In genomic region chr5:68682400-68683152, GRCh38 we compare ENCODE assay signal across 18 cellular contexts.
A peak's percentile ranks its signal among the peaks of the same experiment; 100 is the strongest.
DNase-seq lines count a peak whose midpoint lies in the region; ATAC-seq and TF ChIP-seq lines count a peak whose summit lies in the region.
"Had no signal": no experiment of that assay in that cellular context is flagged by ENCODE, and none has a peak within 500 bp of the region (broad histone marks: within the 10 kb centered on the region; RNA-seq: fewer than 3 reads in every experiment).

No MANE protein-coding gene starts in this region.

- H3K9me3 Mint-ChIP-seq in stimulated activated naive B cell treated with anti-CD40 and anti-IgM and Interleukin-4, amounts not matched to agents 10 μg/mL and 1 μg/mL and 100 μg/mL, for 72 hours: no peaks in the 10 kb centered on the region
- H3K9me3 Mint-ChIP-seq in endothelial cell (ENCODE audit: unreplicated experiment): no peaks in the 10 kb centered on the region
- H3K9me3 Mint-ChIP-seq: activated naive CD8-positive, alpha-beta T cell treated with anti-CD3 and anti-CD28 coated beads, Interleukin-2, amount 50 U/mL, for 24 hours; activated T-cell treated with anti-CD3 and anti-CD28 coated beads, Interleukin-2, amount 50 U/mL, for 24 hours; stimulated activated effector memory CD8-positive, alpha-beta T cell treated with anti-CD3 and anti-CD28 coated beads, Interleukin-12 subunit alpha, Interleukin-12 subunit beta, amount 100 ng/mL, for 72 hours had no signal

- no peaks in the 10 kb centered on the region for H3K36me3 ChIP-seq in WERI-Rb-1
- H3K36me3 ChIP-seq: right atrium auricular region had no signal

- peak overlapping the region; percentile 78 for H3K27ac Mint-ChIP-seq in stimulated activated naive B cell treated with anti-CD40 and anti-IgM and Interleukin-4, amounts not matched to agents 10 μg/mL and 1 μg/mL and 100 μg/mL, for 72 hours
- no peak overlapping the region for H3K27ac Mint-ChIP-seq in endothelial cell (ENCODE audit: unreplicated experiment)
- H3K27ac Mint-ChIP-seq: activated CD4-positive, alpha-beta T cell treated with anti-CD3 and anti-CD28 coated beads for 36 hours; activated naive CD8-positive, alpha-beta T cell treated with anti-CD3 and anti-CD28 coated beads, Interleukin-2, amount 50 U/mL, for 24 hours; activated T-cell treated with anti-CD3 and anti-CD28 coated beads, Interleukin-2, amount 50 U/mL, for 24 hours; stimulated activated effector memory CD8-positive, alpha-beta T cell treated with anti-CD3 and anti-CD28 coated beads, Interleukin-12 subunit alpha, Interleukin-12 subunit beta, amount 100 ng/mL, for 72 hours had no signal

- H3K4me3 ChIP-seq in WERI-Rb-1 (ENCODE audit: low read depth, low read length): no peak overlapping the region
- H3K4me3 ChIP-seq: right atrium auricular region had no signal

- no peaks in the 10 kb centered on the region for H3K27me3 ChIP-seq in WERI-Rb-1 (ENCODE audit: insufficient read depth, low read depth, severe bottlenecking)
- H3K27me3 ChIP-seq: right atrium auricular region had no signal

- H3K4me3 Mint-ChIP-seq in stimulated activated naive B cell treated with anti-CD40 and anti-IgM and Interleukin-4, amounts not matched to agents 10 μg/mL and 1 μg/mL and 100 μg/mL, for 72 hours: no peak overlapping the region
- H3K4me3 Mint-ChIP-seq in endothelial cell (ENCODE audit: unreplicated experiment): no peak overlapping the region
- H3K4me3 Mint-ChIP-seq: activated CD4-positive, alpha-beta T cell treated with anti-CD3 and anti-CD28 coated beads for 36 hours; activated naive CD8-positive, alpha-beta T cell treated with anti-CD3 and anti-CD28 coated beads, Interleukin-2, amount 50 U/mL, for 24 hours; activated T-cell treated with anti-CD3 and anti-CD28 coated beads, Interleukin-2, amount 50 U/mL, for 24 hours; stimulated activated effector memory CD8-positive, alpha-beta T cell treated with anti-CD3 and anti-CD28 coated beads, Interleukin-12 subunit alpha, Interleukin-12 subunit beta, amount 100 ng/mL, for 72 hours had no signal

- H3K4me1 Mint-ChIP-seq in stimulated activated naive B cell treated with anti-CD40 and anti-IgM and Interleukin-4, amounts not matched to agents 10 μg/mL and 1 μg/mL and 100 μg/mL, for 72 hours: peaks cover 14 to 33% of the 10 kb centered on the region in 2 donors
- no peaks in the 10 kb centered on the region for H3K4me1 Mint-ChIP-seq in endothelial cell (ENCODE audit: unreplicated experiment)
- H3K4me1 Mint-ChIP-seq: activated CD4-positive, alpha-beta T cell treated with anti-CD3 and anti-CD28 coated beads for 36 hours; stimulated activated effector memory CD8-positive, alpha-beta T cell treated with anti-CD3 and anti-CD28 coated beads, Interleukin-12 subunit alpha, Interleukin-12 subunit beta, amount 100 ng/mL, for 72 hours had no signal

- H3K36me3 Mint-ChIP-seq in stimulated activated naive B cell treated with anti-CD40 and anti-IgM and Interleukin-4, amounts not matched to agents 10 μg/mL and 1 μg/mL and 100 μg/mL, for 72 hours: no peaks in the 10 kb centered on the region
- no peaks in the 10 kb centered on the region for H3K36me3 Mint-ChIP-seq in endothelial cell (ENCODE audit: low read depth, unreplicated experiment)
- H3K36me3 Mint-ChIP-seq: stimulated activated effector memory CD8-positive, alpha-beta T cell treated with anti-CD3 and anti-CD28 coated beads, Interleukin-12 subunit alpha, Interleukin-12 subunit beta, amount 100 ng/mL, for 72 hours had no signal

- no peaks in the 10 kb centered on the region for H3K9me3 ChIP-seq in WERI-Rb-1 (ENCODE audit: severe bottlenecking)
- H3K9me3 ChIP-seq: right atrium auricular region had no signal

- no peak overlapping the region for H3K27ac ChIP-seq in WERI-Rb-1

- TF ChIP-seq CTCF in WERI-Rb-1 (IDR thresholded peaks at IDR 0.05; ENCODE audit: low read depth, low read length) (no peak), endothelial cell (IDR thresholded peaks at IDR 0.05; ENCODE audit: unreplicated experiment) (no peak)

- H3K27me3 Mint-ChIP-seq in stimulated activated naive B cell treated with anti-CD40 and anti-IgM and Interleukin-4, amounts not matched to agents 10 μg/mL and 1 μg/mL and 100 μg/mL, for 72 hours: peaks cover 5 to 17% of the 10 kb centered on the region in 2 donors
- peaks cover 2% of the 10 kb centered on the region for H3K27me3 Mint-ChIP-seq in endothelial cell (ENCODE audit: unreplicated experiment)
- H3K27me3 Mint-ChIP-seq: activated naive CD8-positive, alpha-beta T cell treated with anti-CD3 and anti-CD28 coated beads, Interleukin-2, amount 50 U/mL, for 24 hours; activated T-cell treated with anti-CD3 and anti-CD28 coated beads, Interleukin-2, amount 50 U/mL, for 24 hours had no signal

- intact Hi-C loops in left colon (cut with DNase I, micrococcal nuclease): no loop called here

- peak; percentile 97 for ATAC-seq in left colon
- ATAC-seq in stimulated activated naive B cell treated with anti-CD40 and anti-IgM and Interleukin-4, amounts not matched to agents 10 μg/mL and 1 μg/mL and 100 μg/mL, for 72 hours (replicated peaks): no peak
- ATAC-seq: activated CD4-positive, alpha-beta T cell treated with anti-CD3 and anti-CD28 coated beads for 36 hours; activated naive CD8-positive, alpha-beta T cell treated with anti-CD3 and anti-CD28 coated beads, Interleukin-2, amount 50 U/mL, for 24 hours; Panc1 had no signal

- peak; percentile 7 for DNase-seq in HuH-7.5 (ENCODE audit: low spot score)
- DNase-seq in SW480 (ENCODE audit: low spot score): peak; percentile 21
- DNase-seq in left colon: peak; percentile 32 to 47
- no peak for DNase-seq in stimulated activated naive B cell treated with anti-CD40 and anti-IgM and Interleukin-4, amounts not matched to agents 10 μg/mL and 1 μg/mL and 100 μg/mL, for 72 hours
- no peak for DNase-seq in WERI-Rb-1
- DNase-seq in endothelial cell (ENCODE audit: low spot score): no peak
- DNase-seq in stimulated activated naive CD4-positive, alpha-beta T cell treated with Interleukin-2 at 50 U/mL for 16 hours (lab: John Stamatoyannopoulos, UW): no peak
- DNase-seq in SW 1271 (lab: John Stamatoyannopoulos, UW): no peak
- DNase-seq: activated CD4-positive, alpha-beta T cell treated with anti-CD3 and anti-CD28 coated beads for 36 hours; activated naive CD8-positive, alpha-beta T cell treated with anti-CD3 and anti-CD28 coated beads, Interleukin-2, amount 50 U/mL, for 24 hours; activated T-cell treated with anti-CD3 and anti-CD28 coated beads, Interleukin-2, amount 50 U/mL, for 24 hours; HCEC 1CT; NCI-H226; stimulated activated CD4-positive, alpha-beta T cell treated with anti-CD3 and anti-CD28 coated beads, Interleukin-4, amount 100 ng/mL, for 24 hours; T-helper 2 cell had no signal

Comparison
In these comparisons a context has a peak if more than half of its experiments do, and no peak if none do; other contexts are left out.
1. DNase-seq: peak in HuH-7.5 (single experiment), SW480 (single experiment) and left colon (2 of 2); none in stimulated activated naive B cell treated with anti-CD40 and anti-IgM and Interleukin-4, amounts not matched to agents 10 μg/mL and 1 μg/mL and 100 μg/mL, for 72 hours (single experiment), WERI-Rb-1 (single experiment), endothelial cell (single experiment), stimulated activated naive CD4-positive, alpha-beta T cell treated with Interleukin-2 at 50 U/mL for 16 hours (single experiment) and SW 1271 (0 of 2).